11 cellular contexts compared by ENCODE assay signal in genomic region chr6:15364401-15365037, GRCh38.
DNase-seq lines count a peak whose midpoint lies in the region; ATAC-seq and TF ChIP-seq lines count a peak whose summit lies in the region.
"Had no signal": no experiment of that assay in that cellular context is flagged by ENCODE, and none has a peak within 500 bp of the region (broad histone marks: within the 10 kb centered on the region; RNA-seq: fewer than 3 reads in every experiment).

No MANE protein-coding gene starts in this region.

- intact Hi-C loops in CD14-positive monocyte (cut with micrococcal nuclease), result loop anchor here in 1 of 2 donors (10.0 kb wide), 1 partner anchor 60 kb away; no protein-coding TSS in a partner anchor
- intact Hi-C loops in naive thymus-derived CD4-positive, alpha-beta T cell (cut with micrococcal nuclease), result loop anchor here in 1 of 2 donors (1.0 to 5.0 kb wide), 3 partner anchors 16 to 115 kb away; no protein-coding TSS in a partner anchor

- TF ChIP-seq CTCF in CD14-positive monocyte (IDR thresholded peaks at IDR 0.05), result no peak

- CTCF ChIA-PET in naive thymus-derived CD4-positive, alpha-beta T cell (lab: Charles Lee), result no interaction called here

- POLR2A ChIA-PET in naive thymus-derived CD4-positive, alpha-beta T cell (lab: Charles Lee), result no interaction called here

- peaks cover 15% of the 10 kb centered on the region for H3K36me3 ChIP-seq in SK-N-MC (ENCODE audit: insufficient read depth, low read length)
- no peaks in the 10 kb centered on the region for H3K36me3 ChIP-seq in naive thymus-derived CD4-positive, alpha-beta T cell (ENCODE audit: control insufficient read depth in 2 of 3, insufficient read depth in 3 of 3, low read length in 3 of 3)
- H3K36me3 ChIP-seq: BE2C had no signal

- H3K9me3 ChIP-seq in SK-N-MC (ENCODE audit: low read depth, low read length), result no peaks in the 10 kb centered on the region
- H3K9me3 ChIP-seq in naive thymus-derived CD4-positive, alpha-beta T cell (ENCODE audit: control insufficient read depth in 2 of 3, low read length in 3 of 3), result no peaks in the 10 kb centered on the region
- H3K9me3 ChIP-seq: BE2C had no signal

- H3K4me3 Mint-ChIP-seq in CD14-positive monocyte, result no peak overlapping the region
- H3K4me3 Mint-ChIP-seq in naive thymus-derived CD4-positive, alpha-beta T cell, result peak overlapping the region in 6 of 10 donors; percentile 2 to 81 (median 58)

- H3K9ac ChIP-seq in SK-N-MC (ENCODE audit: insufficient read length), result no peak overlapping the region

- H3K4me1 ChIP-seq in naive thymus-derived CD4-positive, alpha-beta T cell (ENCODE audit: control insufficient read depth in 2 of 2, insufficient read depth in 2 of 2, low read length in 2 of 2), result peaks cover 17 to 24% of the 10 kb centered on the region in 2 donors

- ATAC-seq in GM21723 (IDR thresholded peaks at IDR 0.05; ENCODE audit: unreplicated experiment) (peak; percentile 12), GM21526 (IDR thresholded peaks at IDR 0.05; ENCODE audit: low FRiP score, unreplicated experiment) (no peak)
- no peak for ATAC-seq in naive thymus-derived CD4-positive, alpha-beta T cell

- no peaks in the 10 kb centered on the region for H3K9me3 Mint-ChIP-seq in CD14-positive monocyte
- no peaks in the 10 kb centered on the region for H3K9me3 Mint-ChIP-seq in naive thymus-derived CD4-positive, alpha-beta T cell
- H3K9me3 Mint-ChIP-seq: HFFc6 had no signal

- H3K4me3 ChIP-seq in SK-N-MC, result peak overlapping the region; percentile 61
- H3K4me3 ChIP-seq in naive thymus-derived CD4-positive, alpha-beta T cell (ENCODE audit: low read length), result no peak overlapping the region

- H3K4me1 Mint-ChIP-seq in CD14-positive monocyte, result peaks cover 32% of the 10 kb centered on the region
- H3K4me1 Mint-ChIP-seq in naive thymus-derived CD4-positive, alpha-beta T cell, result peaks cover 3 to 29% (median 20%) of the 10 kb centered on the region in 7 donors

- DNase-seq in CD14-positive monocyte (ENCODE audit: low spot score) (no peak), SK-N-MC (ENCODE audit: low read depth, low spot score) (peak; percentile 66), NCI-H1105 (lab: John Stamatoyannopoulos, UW) (no peak), NCI-H187 (lab: John Stamatoyannopoulos, UW) (no peak), RPMI8226 (no peak)
- DNase-seq in naive thymus-derived CD4-positive, alpha-beta T cell, result no peak
- DNase-seq: SW 1271 had no signal

- H3K36me3 Mint-ChIP-seq in CD14-positive monocyte, result peaks cover 3 to 8% of the 10 kb centered on the region in 2 donors
- H3K36me3 Mint-ChIP-seq in naive thymus-derived CD4-positive, alpha-beta T cell, result peaks cover 0 to 17% (median 0%) of the 10 kb centered on the region in 5 donors

- H3K27me3 ChIP-seq in naive thymus-derived CD4-positive, alpha-beta T cell (ENCODE audit: control insufficient read depth in 2 of 2, insufficient read depth in 2 of 2, low read length in 2 of 2), result no peaks in the 10 kb centered on the region
- H3K27me3 ChIP-seq: BE2C had no signal

- H3K27me3 Mint-ChIP-seq in CD14-positive monocyte (ENCODE audit: low read depth in 3 of 3), result no peaks in the 10 kb centered on the region
- H3K27me3 Mint-ChIP-seq in naive thymus-derived CD4-positive, alpha-beta T cell, result no peaks in the 10 kb centered on the region

- peak overlapping the region; percentile 77 for H3K27ac ChIP-seq in SK-N-MC
- no peak overlapping the region for H3K27ac ChIP-seq in naive thymus-derived CD4-positive, alpha-beta T cell (ENCODE audit: low read depth, low read length)

- peak overlapping the region in 5 of 7 donors; percentile 51 to 90 (median 82) for H3K27ac Mint-ChIP-seq in CD14-positive monocyte
- H3K27ac Mint-ChIP-seq in naive thymus-derived CD4-positive, alpha-beta T cell, result peak overlapping the region in 4 of 9 donors; percentile 45 to 85 (median 76)

Comparison
In these comparisons a context has a peak if more than half of its experiments do, and no peak if none do; other contexts are left out.
1. H3K4me3 Mint-ChIP-seq: peak in naive thymus-derived CD4-positive, alpha-beta T cell (6 of 10); none in CD14-positive monocyte (0 of 2).